In genomic region chr9:108865037-108865436, GRCh38 we compare ENCODE assay signal across 1 cellular context.
TF ChIP-seq lines count a peak whose summit lies in the region.

No MANE protein-coding gene starts in this region.

TF ChIP-seq in HepG2, 621 proteins besides CTCF, POLR2A, EP300 and RAD21:
- TF ChIP-seq THRA (CRISPR knock-in tag; IDR thresholded peaks at IDR 0.05; ENCODE audit: borderline replicate concordance) (no peak), MIER2 (CRISPR knock-in tag; IDR thresholded peaks at IDR 0.05) (no peak), FOXO4 (CRISPR knock-in tag; conservative IDR thresholded peaks at IDR 0.05) (no peak), ZFP82 (CRISPR knock-in tag; IDR thresholded peaks at IDR 0.05; ENCODE audit: borderline replicate concordance) (no peak), SRSF4 (IDR thresholded peaks at IDR 0.05; ENCODE audit: low read depth, low read length, poor library complexity, severe bottlenecking) (no peak), LBX2 (CRISPR knock-in tag; IDR thresholded peaks at IDR 0.05; ENCODE audit: borderline replicate concordance) (no peak), ZNF136 (CRISPR knock-in tag; IDR thresholded peaks at IDR 0.05; ENCODE audit: low read depth) (no peak), ARID4A (CRISPR knock-in tag; IDR thresholded peaks at IDR 0.05; ENCODE audit: borderline replicate concordance) (no peak), RBAK (CRISPR knock-in tag; IDR thresholded peaks at IDR 0.05) (no peak), DR1 (CRISPR knock-in tag; IDR thresholded peaks at IDR 0.05) (no peak; the same call in 1 of the 2 replicates), POLR2AphosphoS5 (IDR thresholded peaks at IDR 0.05; ENCODE audit: low read depth, low read length) (peak; percentile 41; the same call in 1 of the 2 replicates), ZBTB3 (CRISPR knock-in tag; IDR thresholded peaks at IDR 0.05; ENCODE audit: borderline replicate concordance, low read depth) (no peak), KDM5A (IDR thresholded peaks at IDR 0.05; ENCODE audit: borderline replicate concordance, low read length) (no peak), ZNF547 (CRISPR knock-in tag; IDR thresholded peaks at IDR 0.05) (no peak), ETV6 (CRISPR knock-in tag; conservative IDR thresholded peaks at IDR 0.05) (no peak), ZNF720 (CRISPR knock-in tag; IDR thresholded peaks at IDR 0.05) (no peak), PCBP2 (optimal IDR thresholded peaks at IDR 0.05; ENCODE audit: low read depth, low read length, poor library complexity, severe bottlenecking) (no peak), ZNF33B (CRISPR knock-in tag; IDR thresholded peaks at IDR 0.05) (no peak), ZNF292 (CRISPR knock-in tag; IDR thresholded peaks at IDR 0.05; ENCODE audit: borderline replicate concordance, low read depth) (no peak), BCL6 (CRISPR knock-in tag; IDR thresholded peaks at IDR 0.05) (no peak), SIX4 (CRISPR knock-in tag; IDR thresholded peaks at IDR 0.05) (no peak), U2AF2 (IDR thresholded peaks at IDR 0.05; ENCODE audit: low read depth, low read length) (no peak), ZNF570 (CRISPR knock-in tag; IDR thresholded peaks at IDR 0.05; ENCODE audit: borderline replicate concordance) (no peak), ZNF773 (CRISPR knock-in tag; IDR thresholded peaks at IDR 0.05; ENCODE audit: borderline replicate concordance) (no peak), TOE1 (CRISPR knock-in tag; IDR thresholded peaks at IDR 0.05) (no peak), ZKSCAN5 (CRISPR knock-in tag; IDR thresholded peaks at IDR 0.05) (no peak), SP2 (CRISPR knock-in tag; IDR thresholded peaks at IDR 0.05) (no peak), REST (IDR thresholded peaks at IDR 0.05; ENCODE audit: borderline replicate concordance in 1 of 2, low read depth in 1 of 2, low read length in 2 of 2) (no peak), EED (CRISPR knock-in tag; IDR thresholded peaks at IDR 0.05) (no peak), KDM4B (CRISPR knock-in tag; IDR thresholded peaks at IDR 0.05) (no peak), PCBP1 (IDR thresholded peaks at IDR 0.05; ENCODE audit: borderline replicate concordance, low read depth, low read length) (no peak), ZNF780A (CRISPR knock-in tag; IDR thresholded peaks at IDR 0.05) (no peak), AGO2 (optimal IDR thresholded peaks at IDR 0.05; ENCODE audit: low read depth, low read length) (peak; percentile 44), FOSL2 (CRISPR knock-in tag; IDR thresholded peaks at IDR 0.05) (0 out of 2 replicates have a peak, but pooled peaks have one; percentile 10), ATF7 (IDR thresholded peaks at IDR 0.05) (no peak), ATF7 (CRISPR knock-in tag; IDR thresholded peaks at IDR 0.05) (no peak), ELF1 (CRISPR knock-in tag; IDR thresholded peaks at IDR 0.05) (no peak), ZFP91 (CRISPR knock-in tag; IDR thresholded peaks at IDR 0.05; ENCODE audit: borderline replicate concordance) (no peak), RBM22 (optimal IDR thresholded peaks at IDR 0.05; ENCODE audit: low read length) (peak; percentile 90), POLR2G (IDR thresholded peaks at IDR 0.05; ENCODE audit: low read depth, low read length) (peak; percentile 51), POLR2AphosphoS2 (IDR thresholded peaks at IDR 0.05; ENCODE audit: low read depth, low read length) (peak; percentile 36; the same call in 1 of the 2 replicates), ZNF446 (CRISPR knock-in tag; IDR thresholded peaks at IDR 0.05) (no peak), ZNF775 (CRISPR knock-in tag; IDR thresholded peaks at IDR 0.05; ENCODE audit: borderline replicate concordance) (no peak), PITX1 (CRISPR knock-in tag; IDR thresholded peaks at IDR 0.05) (no peak), EZH2 (conservative IDR thresholded peaks at IDR 0.05; ENCODE audit: low read depth, low read length) (no peak), SP5 (CRISPR knock-in tag; IDR thresholded peaks at IDR 0.05; ENCODE audit: borderline replicate concordance, low read depth) (no peak), PAF1 (CRISPR knock-in tag; IDR thresholded peaks at IDR 0.05) (0 out of 2 replicates have a peak, but pooled peaks have one; percentile 68), ZKSCAN1 (IDR thresholded peaks at IDR 0.05; ENCODE audit: low read length) (no peak), ZBTB7B (CRISPR knock-in tag; IDR thresholded peaks at IDR 0.05) (no peak)
